In the genomic region with DNA sequence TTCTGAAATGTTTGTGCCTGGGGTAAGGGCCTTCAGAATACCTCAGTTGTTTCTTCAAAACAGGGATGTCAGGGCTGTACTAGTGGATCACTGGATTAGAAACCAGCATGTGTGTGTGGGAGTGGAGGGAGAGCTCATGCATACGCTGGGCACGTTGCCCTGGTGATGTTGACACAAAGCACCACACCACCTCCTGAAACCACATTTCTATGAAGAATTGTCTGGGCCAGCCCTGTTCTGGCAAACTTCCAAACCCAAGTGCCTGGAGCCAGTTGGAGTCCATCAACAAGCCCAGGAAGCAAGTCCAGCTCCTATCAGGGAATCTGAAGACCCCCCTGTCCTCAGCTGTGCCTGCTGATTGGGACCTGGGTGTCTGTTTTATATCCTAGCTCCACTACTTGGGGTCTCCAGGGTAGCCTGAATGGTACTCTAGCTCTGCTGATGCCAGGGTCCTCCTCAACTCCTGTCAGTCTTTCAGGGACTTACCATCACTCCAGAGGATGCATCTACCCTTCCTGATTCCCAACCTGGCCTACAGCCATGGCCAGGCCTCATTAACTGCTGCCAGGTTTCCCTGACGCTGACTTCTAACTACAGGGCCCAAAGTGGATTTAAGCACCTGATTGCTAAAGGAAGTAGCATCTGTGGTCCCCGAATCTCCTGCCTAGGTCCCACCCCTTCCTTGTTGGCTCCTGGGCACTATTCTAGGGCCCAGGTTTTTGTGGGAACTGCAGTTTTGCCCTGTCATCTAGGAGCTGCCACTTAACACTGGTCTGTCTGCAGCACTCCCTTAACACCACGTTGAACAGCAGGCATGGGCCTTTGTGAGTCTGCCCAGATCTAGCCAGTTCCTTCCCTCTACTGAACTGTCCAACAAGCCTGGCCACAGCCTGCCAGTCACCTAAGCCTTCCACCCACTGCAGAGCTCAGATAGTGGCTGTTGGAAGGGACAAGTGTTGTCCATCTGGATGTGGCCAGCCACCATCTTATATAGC, we compare ENCODE assay signal across 1 cellular context.
TF ChIP-seq lines count a peak whose summit lies in the region.

No MANE protein-coding gene starts in this region.

TF ChIP-seq in HEK293, 187 proteins besides CTCF, POLR2A, EP300 and RAD21 (continued from another document):
- TF ChIP-seq, protein P1, sequence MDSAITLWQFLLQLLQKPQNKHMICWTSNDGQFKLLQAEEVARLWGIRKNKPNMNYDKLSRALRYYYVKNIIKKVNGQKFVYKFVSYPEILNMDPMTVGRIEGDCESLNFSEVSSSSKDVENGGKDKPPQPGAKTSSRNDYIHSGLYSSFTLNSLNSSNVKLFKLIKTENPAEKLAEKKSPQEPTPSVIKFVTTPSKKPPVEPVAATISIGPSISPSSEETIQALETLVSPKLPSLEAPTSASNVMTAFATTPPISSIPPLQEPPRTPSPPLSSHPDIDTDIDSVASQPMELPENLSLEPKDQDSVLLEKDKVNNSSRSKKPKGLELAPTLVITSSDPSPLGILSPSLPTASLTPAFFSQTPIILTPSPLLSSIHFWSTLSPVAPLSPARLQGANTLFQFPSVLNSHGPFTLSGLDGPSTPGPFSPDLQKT (IDR thresholded peaks at IDR 0.05; ENCODE audit: borderline replicate concordance, low read depth, low read length) = no peak
- TF ChIP-seq ZNF555 (tag by site-specific recombination; conservative IDR thresholded peaks at IDR 0.05) (no peak), ZNF184 (tag by site-specific recombination; IDR thresholded peaks at IDR 0.05) (no peak), ZSCAN30 (tag by site-specific recombination; IDR thresholded peaks at IDR 0.05) (peak; percentile 91; the same call in 1 of the 2 replicates), GLI2 (tag by site-specific recombination; IDR thresholded peaks at IDR 0.05; ENCODE audit: borderline replicate concordance, low read depth) (no peak), ZNF292 (tag by site-specific recombination; IDR thresholded peaks at IDR 0.05; ENCODE audit: borderline replicate concordance, low read depth) (no peak), ZNF121 (tag by site-specific recombination; IDR thresholded peaks at IDR 0.05) (no peak), KLF10 (tag by site-specific recombination; IDR thresholded peaks at IDR 0.05) (no peak), ZNF140 (tag by site-specific recombination; IDR thresholded peaks at IDR 0.05) (no peak), ZNF423 (tag by site-specific recombination; IDR thresholded peaks at IDR 0.05) (no peak), ZBTB8A (tag by site-specific recombination; IDR thresholded peaks at IDR 0.05) (peak; percentile 48), HOXA7 (CRISPR knock-in tag; IDR thresholded peaks at IDR 0.05; ENCODE audit: borderline replicate concordance) (no peak), GFI1B (tag by site-specific recombination; IDR thresholded peaks at IDR 0.05) (no peak), ZXDB (tag by site-specific recombination; IDR thresholded peaks at IDR 0.05) (peak; percentile 54; the same call in 1 of the 2 replicates), ZSCAN16 (tag by site-specific recombination; IDR thresholded peaks at IDR 0.05) (no peak), ZNF658 (tag by site-specific recombination; IDR thresholded peaks at IDR 0.05) (no peak), ZNF2 (tag by site-specific recombination; IDR thresholded peaks at IDR 0.05) (peak; percentile 63; the same call in 1 of the 2 replicates), ZSCAN23 (tag by site-specific recombination; IDR thresholded peaks at IDR 0.05) (no peak), ZNF214 (tag by site-specific recombination; IDR thresholded peaks at IDR 0.05; ENCODE audit: borderline replicate concordance) (no peak)
- TF ChIP-seq, protein P2, sequence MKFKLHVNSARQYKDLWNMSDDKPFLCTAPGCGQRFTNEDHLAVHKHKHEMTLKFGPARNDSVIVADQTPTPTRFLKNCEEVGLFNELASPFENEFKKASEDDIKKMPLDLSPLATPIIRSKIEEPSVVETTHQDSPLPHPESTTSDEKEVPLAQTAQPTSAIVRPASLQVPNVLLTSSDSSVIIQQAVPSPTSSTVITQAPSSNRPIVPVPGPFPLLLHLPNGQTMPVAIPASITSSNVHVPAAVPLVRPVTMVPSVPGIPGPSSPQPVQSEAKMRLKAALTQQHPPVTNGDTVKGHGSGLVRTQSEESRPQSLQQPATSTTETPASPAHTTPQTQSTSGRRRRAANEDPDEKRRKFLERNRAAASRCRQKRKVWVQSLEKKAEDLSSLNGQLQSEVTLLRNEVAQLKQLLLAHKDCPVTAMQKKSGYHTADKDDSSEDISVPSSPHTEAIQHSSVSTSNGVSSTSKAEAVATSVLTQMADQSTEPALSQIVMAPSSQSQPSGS (tag by site-specific recombination; IDR thresholded peaks at IDR 0.05; ENCODE audit: low read depth) = no peak
- TF ChIP-seq, protein P3, sequence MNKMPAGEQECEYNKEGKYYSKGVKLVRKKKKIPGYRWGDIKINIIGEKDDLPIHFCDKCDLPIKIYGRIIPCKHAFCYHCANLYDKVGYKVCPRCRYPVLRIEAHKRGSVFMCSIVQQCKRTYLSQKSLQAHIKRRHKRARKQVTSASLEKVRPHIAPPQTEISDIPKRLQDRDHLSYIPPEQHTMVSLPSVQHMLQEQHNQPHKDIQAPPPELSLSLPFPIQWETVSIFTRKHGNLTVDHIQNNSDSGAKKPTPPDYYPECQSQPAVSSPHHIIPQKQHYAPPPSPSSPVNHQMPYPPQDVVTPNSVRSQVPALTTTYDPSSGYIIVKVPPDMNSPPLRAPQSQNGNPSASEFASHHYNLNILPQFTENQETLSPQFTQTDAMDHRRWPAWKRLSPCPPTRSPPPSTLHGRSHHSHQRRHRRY (tag by site-specific recombination; IDR thresholded peaks at IDR 0.05) = no peak
TF ChIP-seq in HEK293: peak in this region for 42.
